Comparison of ENCODE assay signal across 15 cellular contexts in the genomic region with DNA sequence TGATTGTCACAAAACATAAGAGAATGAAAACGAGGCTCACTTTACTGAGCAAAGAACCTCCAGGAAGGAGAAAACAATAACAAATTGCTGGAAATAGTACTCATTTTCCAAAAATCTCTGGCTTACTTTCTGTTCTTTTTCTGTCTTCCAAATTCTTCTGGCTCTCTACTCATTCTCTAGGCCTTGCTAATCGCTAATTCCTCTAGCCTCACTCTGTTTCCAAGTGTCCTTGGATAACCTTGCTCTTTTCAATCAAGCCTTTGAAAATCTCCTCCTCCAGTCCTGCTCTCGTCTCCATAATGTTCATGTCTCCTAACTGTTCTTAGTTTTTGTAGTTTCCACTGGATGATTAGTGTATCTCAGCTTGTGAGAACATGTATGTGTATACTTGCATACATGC.
DNase-seq lines count a peak whose midpoint lies in the region; ATAC-seq and TF ChIP-seq lines count a peak whose summit lies in the region.
"Had no signal": no experiment of that assay in that cellular context is flagged by ENCODE, and none has a peak within 500 bp of the region (broad histone marks: within the 10 kb centered on the region; RNA-seq: fewer than 3 reads in every experiment).

No MANE protein-coding gene starts in this region.

- H3K4me1 ChIP-seq in ACC112 (ENCODE audit: control insufficient read depth, insufficient read depth, low read length, unreplicated experiment) (peaks cover 27% of the 10 kb centered on the region), adipocyte (ENCODE audit: control insufficient read depth, insufficient read depth, low read length) (peaks cover 36% of the 10 kb centered on the region)

- no peaks in the 10 kb centered on the region for H3K36me3 Mint-ChIP-seq in activated naive CD8-positive, alpha-beta T cell treated with anti-CD3 and anti-CD28 coated beads for 36 hours
- H3K36me3 Mint-ChIP-seq: type B pancreatic cell had no signal

- H3K27me3 ChIP-seq in ACC112 (ENCODE audit: insufficient read depth, low read length) (no peaks in the 10 kb centered on the region), adipocyte (replicated peaks; ENCODE audit: control insufficient read depth, insufficient read depth, low read length) (no peaks in the 10 kb centered on the region)
- H3K27me3 ChIP-seq: gastrocnemius medialis, pancreas had no signal

- ATAC-seq in GM21576 (IDR thresholded peaks at IDR 0.05; ENCODE audit: unreplicated experiment) (no peak), GM18511 (IDR thresholded peaks at IDR 0.05; ENCODE audit: unreplicated experiment) (no peak), HG03460 (IDR thresholded peaks at IDR 0.05; ENCODE audit: unreplicated experiment) (no peak)
- ATAC-seq: A549, gastrocnemius medialis, GM23338 had no signal

- H3K27me3 Mint-ChIP-seq in activated naive CD8-positive, alpha-beta T cell treated with anti-CD3 and anti-CD28 coated beads for 36 hours = no peaks in the 10 kb centered on the region
- H3K27me3 Mint-ChIP-seq: type B pancreatic cell had no signal

- H3K27ac Mint-ChIP-seq in activated naive CD8-positive, alpha-beta T cell treated with anti-CD3 and anti-CD28 coated beads for 36 hours = no peak overlapping the region
- H3K27ac Mint-ChIP-seq: GM23338, type B pancreatic cell had no signal

- H3K9ac ChIP-seq in adipocyte (ENCODE audit: low read length) = peak overlapping the region; percentile 0

- TF ChIP-seq CTCF in fibroblast of the aortic adventitia (IDR thresholded peaks at IDR 0.05; ENCODE audit: insufficient read depth, low read length) = no peak

- H3K36me3 ChIP-seq in ACC112 (ENCODE audit: insufficient read depth, low read length) (no peaks in the 10 kb centered on the region), adipocyte (ENCODE audit: control insufficient read depth, insufficient read depth, low read length, severe bottlenecking) (no peaks in the 10 kb centered on the region)
- H3K36me3 ChIP-seq: gastrocnemius medialis, pancreas had no signal

- no peak overlapping the region for H3K4me3 ChIP-seq in ACC112 (ENCODE audit: low read depth, low read length)
- H3K4me3 ChIP-seq in adipocyte (ENCODE audit: low read length) = peak overlapping the region; percentile 7
- H3K4me3 ChIP-seq in fibroblast of the aortic adventitia (ENCODE audit: low read depth, low read length) = no peak overlapping the region
- H3K4me3 ChIP-seq: A549, gastrocnemius medialis, GM23338, pancreas had no signal

- H3K79me2 ChIP-seq in ACC112 (ENCODE audit: control insufficient read depth, insufficient read depth, low read length, unreplicated experiment) = no peaks in the 10 kb centered on the region

- no peaks in the 10 kb centered on the region for H3K9me3 ChIP-seq in adipocyte (ENCODE audit: control insufficient read depth, low read length)
- H3K9me3 ChIP-seq: A549, gastrocnemius medialis, pancreas had no signal

- H3K27ac ChIP-seq in ACC112 (ENCODE audit: low read depth, low read length) = peak overlapping the region; percentile 57
- H3K27ac ChIP-seq: A549 had no signal

- DNase-seq in adipocyte (ENCODE audit: low read depth) = peak; percentile 64
- DNase-seq in fibroblast of the aortic adventitia (ENCODE audit: low read depth) = peak; percentile 71
- DNase-seq in pons (ENCODE audit: low spot score) = peak; percentile 36
- DNase-seq in activated naive CD8-positive, alpha-beta T cell treated with anti-CD3 and anti-CD28 coated beads for 36 hours = no peak
- DNase-seq: amygdala, gastrocnemius medialis, NCI-H2171 treated with DMSO at 0.1 percent for 48 hours, pancreas had no signal

- H3K4me3 Mint-ChIP-seq in activated naive CD8-positive, alpha-beta T cell treated with anti-CD3 and anti-CD28 coated beads for 36 hours = no peak overlapping the region
- H3K4me3 Mint-ChIP-seq: GM23338, type B pancreatic cell had no signal

- no peaks in the 10 kb centered on the region for H3K9me3 Mint-ChIP-seq in activated naive CD8-positive, alpha-beta T cell treated with anti-CD3 and anti-CD28 coated beads for 36 hours
- H3K9me3 Mint-ChIP-seq: GM23338, type B pancreatic cell had no signal

- H3K4me1 Mint-ChIP-seq in activated naive CD8-positive, alpha-beta T cell treated with anti-CD3 and anti-CD28 coated beads for 36 hours = peaks cover 1% of the 10 kb centered on the region

- no peak overlapping the region for H2AFZ ChIP-seq in ACC112 (ENCODE audit: low read length, unreplicated experiment)
- H2AFZ ChIP-seq: GM23338 had no signal
